ENCODE assay signal across 2 cellular contexts in the genomic region with DNA sequence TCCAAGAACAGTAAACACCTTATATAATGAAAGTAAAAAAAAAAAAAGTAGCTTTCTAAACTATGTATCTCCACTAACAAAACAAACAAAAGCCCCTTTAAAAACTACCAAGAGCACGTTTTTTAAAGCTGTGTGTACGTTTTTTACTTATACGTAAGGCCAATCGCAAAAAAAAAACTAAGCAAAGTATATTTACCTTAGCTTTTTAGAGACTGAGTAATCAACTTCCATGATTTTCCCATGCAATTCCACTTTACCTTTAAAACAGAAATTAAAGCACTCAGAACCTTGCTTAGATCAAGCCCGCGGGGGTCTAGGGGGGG.
TF ChIP-seq lines count a peak whose summit lies in the region.

No MANE protein-coding gene starts in this region.

TF ChIP-seq in SK-N-SH, 30 proteins besides CTCF, POLR2A, EP300 and RAD21 (continued from another document):
- TF ChIP-seq REST (IDR thresholded peaks at IDR 0.05; ENCODE audit: low read depth, low read length) (no peak), SIN3A (IDR thresholded peaks at IDR 0.05; ENCODE audit: borderline replicate concordance, low read depth, low read length) (no peak), RCOR1 (IDR thresholded peaks at IDR 0.05; ENCODE audit: low read length) (no peak), MXI1 (IDR thresholded peaks at IDR 0.05; ENCODE audit: low read depth, low read length) (no peak), EZH2phosphoT487 (IDR thresholded peaks at IDR 0.05; ENCODE audit: borderline replicate concordance, low read depth) (no peak), TEAD4 (IDR thresholded peaks at IDR 0.05; ENCODE audit: borderline replicate concordance, insufficient read depth) (no peak), MAX (IDR thresholded peaks at IDR 0.05; ENCODE audit: low read depth) (no peak), MEF2A (IDR thresholded peaks at IDR 0.05; ENCODE audit: borderline replicate concordance, low read depth) (no peak), YY1 (IDR thresholded peaks at IDR 0.05; ENCODE audit: low read depth) (no peak), USF2 (IDR thresholded peaks at IDR 0.05; ENCODE audit: borderline replicate concordance, low read depth, low read length) (no peak), RFX5 (IDR thresholded peaks at IDR 0.05; ENCODE audit: low read length) (no peak), GABPA (IDR thresholded peaks at IDR 0.05; ENCODE audit: low read depth) (no peak), FOXJ3 (CRISPR knock-in tag; IDR thresholded peaks at IDR 0.05) (no peak), NRF1 (IDR thresholded peaks at IDR 0.05; ENCODE audit: low read depth, low read length) (no peak), PBX3 (IDR thresholded peaks at IDR 0.05) (no peak), FOSL2 (IDR thresholded peaks at IDR 0.05; ENCODE audit: borderline replicate concordance, low read depth) (no peak), RXRA (IDR thresholded peaks at IDR 0.05; ENCODE audit: borderline replicate concordance, low read depth) (no peak)
- TF ChIP-seq, protein P1, sequence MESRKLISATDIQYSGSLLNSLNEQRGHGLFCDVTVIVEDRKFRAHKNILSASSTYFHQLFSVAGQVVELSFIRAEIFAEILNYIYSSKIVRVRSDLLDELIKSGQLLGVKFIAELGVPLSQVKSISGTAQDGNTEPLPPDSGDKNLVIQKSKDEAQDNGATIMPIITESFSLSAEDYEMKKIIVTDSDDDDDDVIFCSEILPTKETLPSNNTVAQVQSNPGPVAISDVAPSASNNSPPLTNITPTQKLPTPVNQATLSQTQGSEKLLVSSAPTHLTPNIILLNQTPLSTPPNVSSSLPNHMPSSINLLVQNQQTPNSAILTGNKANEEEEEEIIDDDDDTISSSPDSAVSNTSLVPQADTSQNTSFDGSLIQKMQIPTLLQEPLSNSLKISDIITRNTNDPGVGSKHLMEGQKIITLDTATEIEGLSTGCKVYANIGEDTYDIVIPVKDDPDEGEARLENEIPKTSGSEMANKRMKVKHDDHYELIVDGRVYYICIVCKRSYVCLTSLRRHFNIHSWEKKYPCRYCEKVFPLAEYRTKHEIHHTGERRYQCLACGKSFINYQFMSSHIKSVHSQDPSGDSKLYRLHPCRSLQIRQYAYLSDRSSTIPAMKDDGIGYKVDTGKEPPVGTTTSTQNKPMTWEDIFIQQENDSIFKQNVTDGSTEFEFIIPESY (IDR thresholded peaks at IDR 0.05; ENCODE audit: borderline replicate concordance, low read depth): no peak

TF ChIP-seq in SK-N-SH treated with all-trans-retinoic acid at 6 μM for 48 hours, 23 proteins besides CTCF, POLR2A, EP300 and RAD21 (continued from another document):
- TF ChIP-seq ZFP30 (CRISPR knock-in tag; IDR thresholded peaks at IDR 0.05): no peak
- TF ChIP-seq, protein P2, sequence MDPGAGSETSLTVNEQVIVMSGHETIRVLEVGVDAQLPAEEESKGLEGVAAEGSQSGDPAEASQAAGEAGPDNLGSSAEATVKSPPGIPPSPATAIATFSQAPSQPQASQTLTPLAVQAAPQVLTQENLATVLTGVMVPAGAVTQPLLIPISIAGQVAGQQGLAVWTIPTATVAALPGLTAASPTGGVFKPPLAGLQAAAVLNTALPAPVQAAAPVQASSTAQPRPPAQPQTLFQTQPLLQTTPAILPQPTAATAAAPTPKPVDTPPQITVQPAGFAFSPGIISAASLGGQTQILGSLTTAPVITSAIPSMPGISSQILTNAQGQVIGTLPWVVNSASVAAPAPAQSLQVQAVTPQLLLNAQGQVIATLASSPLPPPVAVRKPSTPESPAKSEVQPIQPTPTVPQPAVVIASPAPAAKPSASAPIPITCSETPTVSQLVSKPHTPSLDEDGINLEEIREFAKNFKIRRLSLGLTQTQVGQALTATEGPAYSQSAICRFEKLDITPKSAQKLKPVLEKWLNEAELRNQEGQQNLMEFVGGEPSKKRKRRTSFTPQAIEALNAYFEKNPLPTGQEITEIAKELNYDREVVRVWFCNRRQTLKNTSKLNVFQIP (CRISPR knock-in tag; IDR thresholded peaks at IDR 0.05; ENCODE audit: borderline replicate concordance, low read depth): no peak
- no peak for TF ChIP-seq TCF4 (CRISPR knock-in tag; IDR thresholded peaks at IDR 0.05; ENCODE audit: borderline replicate concordance)
- TF ChIP-seq SNAI2 (CRISPR knock-in tag; IDR thresholded peaks at IDR 0.05): no peak
- no peak for TF ChIP-seq BACH2 (CRISPR knock-in tag; IDR thresholded peaks at IDR 0.05; ENCODE audit: borderline replicate concordance)
- TF ChIP-seq CSDC2 (CRISPR knock-in tag; IDR thresholded peaks at IDR 0.05): no peak
